In the genomic region with DNA sequence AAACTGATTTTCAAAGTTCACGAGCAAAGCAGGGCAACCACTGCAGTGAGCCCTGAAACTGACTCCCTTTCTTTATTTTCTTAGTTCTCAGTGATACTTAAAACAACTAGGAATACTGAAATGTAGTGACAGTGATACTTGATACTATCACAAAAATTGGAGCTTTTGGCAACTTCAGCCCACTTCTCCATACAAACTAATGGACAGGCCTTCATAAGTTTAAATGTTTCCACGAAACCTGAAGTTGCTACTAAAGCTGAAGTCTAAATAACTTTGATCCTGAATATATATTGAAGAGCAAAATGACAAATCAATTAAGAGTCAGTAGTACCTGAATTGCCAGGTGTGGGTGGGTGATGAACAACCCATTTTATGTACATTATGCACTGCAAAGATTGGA, we compare ENCODE assay signal across 15 cellular contexts. TPM values are rescaled to one million over a fixed set of nuclear protein-coding genes. Genes with fewer than 3 reads are reported as not detected.
DNase-seq lines count a peak whose midpoint lies in the region; ATAC-seq and TF ChIP-seq lines count a peak whose summit lies in the region.
"Had no signal": no experiment of that assay in that cellular context is flagged by ENCODE, and none has a peak within 500 bp of the region (broad histone marks: within the 10 kb centered on the region; RNA-seq: fewer than 3 reads in every experiment).

No MANE protein-coding gene starts in this region.

- DNase-seq in Caco-2 (no peak), Peyer's patch (no peak), neural crest cell (ENCODE audit: low read depth, low spot score) (no peak), MG63 (no peak), progenitor cell of endocrine pancreas (ENCODE audit: low spot score, unreplicated experiment) (no peak)
- DNase-seq in stimulated activated CD4-positive, alpha-beta T cell treated with anti-CD3 and anti-CD28 coated beads, Interleukin-2, amount 100 ng/mL, for 48 hours = no peak
- DNase-seq: ACHN; CD8-positive, alpha-beta T cell; GF-D8; GM23248; NCI-H1048; NCI-H1694; NCI-H446 had no signal

- no peak for ATAC-seq in HG03025 (IDR thresholded peaks at IDR 0.05; ENCODE audit: low FRiP score, unreplicated experiment)
- ATAC-seq: CD8-positive, alpha-beta T cell had no signal

- H3K36me3 ChIP-seq in Caco-2 (ENCODE audit: control insufficient read depth, insufficient read depth, low read length) = no peaks in the 10 kb centered on the region
- H3K36me3 ChIP-seq in Peyer's patch = no peaks in the 10 kb centered on the region
- no peaks in the 10 kb centered on the region for H3K36me3 ChIP-seq in iPS-15b (ENCODE audit: control insufficient read depth, insufficient read depth, low read length)
- no peaks in the 10 kb centered on the region for H3K36me3 ChIP-seq in MG63

- BruUV-seq in Caco-2 (replicated peaks; lab: Mats Ljungman, UMichigan) = no TSS peak

- POLR2A ChIA-PET in Caco-2 (lab: Charles Lee) = no interaction called here

- H3K9me3 Mint-ChIP-seq in Caco-2 (ENCODE audit: unreplicated experiment) (no peaks in the 10 kb centered on the region), neural crest cell (no peaks in the 10 kb centered on the region), progenitor cell of endocrine pancreas (ENCODE audit: low read depth) (no peaks in the 10 kb centered on the region)
- H3K9me3 Mint-ChIP-seq: CD8-positive, alpha-beta T cell had no signal

- no peak overlapping the region for H3K27ac Mint-ChIP-seq in Caco-2 (ENCODE audit: unreplicated experiment)
- no peak overlapping the region for H3K27ac Mint-ChIP-seq in neural crest cell (ENCODE audit: unreplicated experiment)
- no peak overlapping the region for H3K27ac Mint-ChIP-seq in progenitor cell of endocrine pancreas
- H3K27ac Mint-ChIP-seq: CD8-positive, alpha-beta T cell had no signal

- no peak for TF ChIP-seq CTCF in Caco-2 (IDR thresholded peaks at IDR 0.05; ENCODE audit: insufficient read depth in 1 of 2, low read depth in 1 of 2, low read length in 1 of 2, severe bottlenecking in 1 of 2, unreplicated experiment in 1 of 2)
- peak in 1 of 6 experiments; percentile 1 for TF ChIP-seq CTCF in Peyer's patch (IDR thresholded peaks at IDR 0.05)
- TF ChIP-seq CTCF in neural crest cell (conservative IDR thresholded peaks at IDR 0.05) = no peak
- no peak for TF ChIP-seq CTCF in progenitor cell of endocrine pancreas (IDR thresholded peaks at IDR 0.05; ENCODE audit: unreplicated experiment)

- H3K4me3 Mint-ChIP-seq in Caco-2 (ENCODE audit: unreplicated experiment) (peak overlapping the region; percentile 95), neural crest cell (peak overlapping the region; percentile 79), progenitor cell of endocrine pancreas (ENCODE audit: low read depth) (no peak overlapping the region)

- intact Hi-C loops in Caco-2 (cut with micrococcal nuclease; ENCODE audit: unreplicated experiment) = no loop called here

- H3K9me3 ChIP-seq in Caco-2 (no peaks in the 10 kb centered on the region), Peyer's patch (peaks cover 0 to 5% (median 0%) of the 10 kb centered on the region in 4 donors), iPS-15b (ENCODE audit: control insufficient read depth, insufficient read depth, low read length) (no peaks in the 10 kb centered on the region), MG63 (no peaks in the 10 kb centered on the region)

- no peaks in the 10 kb centered on the region for H3K27me3 ChIP-seq in Caco-2 (replicated peaks; ENCODE audit: control insufficient read depth, insufficient read depth, low read length)
- peaks cover 0 to 26% of the 10 kb centered on the region in 2 donors for H3K27me3 ChIP-seq in Peyer's patch
- H3K27me3 ChIP-seq in iPS-15b (ENCODE audit: control insufficient read depth, insufficient read depth, low read length) = peaks cover 89% of the 10 kb centered on the region
- H3K27me3 ChIP-seq in MG63 = peaks cover 67% of the 10 kb centered on the region

- H3K9ac ChIP-seq in iPS-15b (ENCODE audit: low read depth, low read length) = no peak overlapping the region
- H3K9ac ChIP-seq: GM23248 had no signal

- CTCF ChIA-PET in Caco-2 (lab: Charles Lee) = no interaction called here

- H3K4me1 ChIP-seq in Caco-2 (0 out of 2 replicates have a peak, but pooled peaks cover 4% of the 10 kb centered on the region), Peyer's patch (peaks cover 0 to 24% (median 4%) of the 10 kb centered on the region in 4 donors), iPS-15b (ENCODE audit: control insufficient read depth, insufficient read depth, low read length) (peaks cover 22% of the 10 kb centered on the region)

- H3K4me3 ChIP-seq in Caco-2 (ENCODE audit: low read depth, low read length) (no peak overlapping the region), Peyer's patch (peak overlapping the region in 2 of 4 donors; percentile 57 to 71), iPS-15b (ENCODE audit: low read depth, low read length) (peak overlapping the region; percentile 66), MG63 (no peak overlapping the region)
- H3K4me3 ChIP-seq: GM23248 had no signal

- H3K4me1 Mint-ChIP-seq in Caco-2 (ENCODE audit: low read depth, unreplicated experiment) = peaks cover 13% of the 10 kb centered on the region
- peaks cover 20% of the 10 kb centered on the region for H3K4me1 Mint-ChIP-seq in neural crest cell
- peaks cover 27% of the 10 kb centered on the region for H3K4me1 Mint-ChIP-seq in progenitor cell of endocrine pancreas (ENCODE audit: low read depth)

- no peak for TF ChIP-seq POLR2A in Peyer's patch (IDR thresholded peaks at IDR 0.05)

- H3K36me3 Mint-ChIP-seq in Caco-2 (ENCODE audit: insufficient read depth, unreplicated experiment) = peaks cover 6% of the 10 kb centered on the region
- no peaks in the 10 kb centered on the region for H3K36me3 Mint-ChIP-seq in neural crest cell (ENCODE audit: low read depth)
- H3K36me3 Mint-ChIP-seq in progenitor cell of endocrine pancreas (ENCODE audit: insufficient read depth) = no peaks in the 10 kb centered on the region
- H3K36me3 Mint-ChIP-seq: CD8-positive, alpha-beta T cell had no signal

- H3K27me3 Mint-ChIP-seq in Caco-2 (ENCODE audit: insufficient read depth, unreplicated experiment) (no peaks in the 10 kb centered on the region), neural crest cell (ENCODE audit: low read depth) (peaks cover 31% of the 10 kb centered on the region), progenitor cell of endocrine pancreas (peaks cover 26% of the 10 kb centered on the region)

- H3K27ac ChIP-seq in Peyer's patch = peak overlapping the region in 3 of 4 donors; percentile 27 to 87 (median 77)
- H3K27ac ChIP-seq: GM23248 had no signal

RNA-seq across cellular contexts. Expression of gene NR5A2, which starts 10.0 kb away (rescaled TPM):
- total RNA-seq in Caco-2 (2022) (6.5 and 9.1 TPM in 2 replicates), Peyer's patch (100 to 1,000 TPM in 3 of 4 donors, 10 to 100 TPM in 1; 37.1 to 193 (median 171) TPM), neural crest cell (not detected in 2 replicates), progenitor cell of endocrine pancreas (23.2 and 29.1 TPM in 2 replicates)
- total RNA-seq in MG63 (2014; rRNA removed; shearing (Covaris generic); ENCODE audit: low replicate concordance) = not detected in 2 replicates
- total RNA-seq: CD8-positive, alpha-beta T cell had no signal
